In genomic region chr4:6562931-6563901, GRCh38 we compare ENCODE assay signal across 9 cellular contexts. TPM values are rescaled to one million over a fixed set of nuclear protein-coding genes. Genes with fewer than 3 reads are reported as not detected.
DNase-seq lines count a peak whose midpoint lies in the region; ATAC-seq and TF ChIP-seq lines count a peak whose summit lies in the region.
"Had no signal": no experiment of that assay in that cellular context is flagged by ENCODE, and none has a peak within 500 bp of the region (broad histone marks: within the 10 kb centered on the region; RNA-seq: fewer than 3 reads in every experiment).

No MANE protein-coding gene starts in this region.

- H3K27ac Mint-ChIP-seq in nephron = no peak overlapping the region

- peak overlapping the region in 2 of 3 experiments; percentile 32 to 41 for H3K4me3 Mint-ChIP-seq in nephron

- ATAC-seq in IMR-90 (ENCODE audit: low read depth) = peak; percentile 40
- no peak for ATAC-seq in GM21825 (IDR thresholded peaks at IDR 0.05; ENCODE audit: unreplicated experiment)
- no peak for ATAC-seq in GM18517 (IDR thresholded peaks at IDR 0.05; ENCODE audit: unreplicated experiment)

- no peak overlapping the region for H4K8ac ChIP-seq in IMR-90 (ENCODE audit: low read depth in 2 of 2, low read length in 2 of 2)

- POLR2A ChIA-PET in IMR-90 (lab: Charles Lee; ENCODE audit: unreplicated experiment) = no interaction called here

- no peak overlapping the region for H3K27ac ChIP-seq in IMR-90 (ENCODE audit: insufficient read depth, low read length)

- H4K20me1 ChIP-seq in IMR-90 (ENCODE audit: insufficient read depth, low read length) = no peaks in the 10 kb centered on the region; the same call in 1 of the 2 replicates

- no peak overlapping the region for H3K56ac ChIP-seq in IMR-90 (ENCODE audit: extremely low read depth, insufficient read depth, low read length)

- H2BK15ac ChIP-seq in IMR-90 (ENCODE audit: low read depth, low read length) = no peak overlapping the region

- H2AFZ ChIP-seq in IMR-90 (replicated peaks; ENCODE audit: low read length, poor library complexity) = peak overlapping the region; percentile 34

- H3K79me1 ChIP-seq in IMR-90 (ENCODE audit: low read depth in 1 of 2, low read length in 2 of 2) = no peaks in the 10 kb centered on the region

- peaks cover 3% of the 10 kb centered on the region; the same call in 1 of the 2 replicates for H3K4me1 ChIP-seq in IMR-90 (ENCODE audit: control insufficient read depth, insufficient read depth, low read length)

- no peak overlapping the region for H2AK9ac ChIP-seq in IMR-90 (replicated peaks; ENCODE audit: low read depth, low read length, poor library complexity)

- DNase-seq in AG20443 (ENCODE audit: low spot score) = peak; percentile 76
- DNase-seq in IMR-90 = no peak
- peak; percentile 42 for DNase-seq in epithelial cell of esophagus (ENCODE audit: low read depth)
- no peak for DNase-seq in cerebellar cortex (ENCODE audit: low spot score)
- DNase-seq in DMS153 treated with DMSO at 0.1 percent for 48 hours (lab: John Stamatoyannopoulos, UW; ENCODE audit: unreplicated experiment) = no peak
- DNase-seq: NCI-H1436 treated with DMSO at 0.1 percent for 48 hours had no signal

- H3K4me2 ChIP-seq in IMR-90 (ENCODE audit: low read depth, low read length) = no peak overlapping the region; the same call in 1 of the 2 replicates

- no peak overlapping the region for H2AK5ac ChIP-seq in IMR-90 (ENCODE audit: low read depth, low read length)

- H2BK5ac ChIP-seq in IMR-90 (ENCODE audit: low read depth, low read length, poor library complexity, severe bottlenecking) = no peak overlapping the region

- H3K14ac ChIP-seq in IMR-90 (replicated peaks; ENCODE audit: low read depth, low read length) = no peak overlapping the region

- no peak overlapping the region for H4K91ac ChIP-seq in IMR-90 (ENCODE audit: insufficient read depth, low read depth, low read length)

- WGBS in IMR-90 (ENCODE audit: extremely low coverage in 2 of 2, insufficient read length in 1 of 2), 2 experiments = 1% methylated on average over 60 of the region's 127 CpGs; no CpG with 5 or more reads in 1 of the 2 experiments

- TF ChIP-seq POLR2A in IMR-90 (IDR thresholded peaks at IDR 0.05; ENCODE audit: low read depth, low read length) = no peak

- BruUV-seq in IMR-90 (replicated peaks; lab: Mats Ljungman, UMichigan) = no TSS peak

- H3K9me3 ChIP-seq in IMR-90 (ENCODE audit: control insufficient read depth, insufficient read depth, low read length) = peaks cover 8% of the 10 kb centered on the region

- H3K9me3 Mint-ChIP-seq in nephron = no peaks in the 10 kb centered on the region

- CTCF ChIA-PET in IMR-90 (lab: Yijun Ruan, JAX) = interaction anchor here (1.1 kb wide), 1 partner anchor 17 kb away, joined by 3 read pairs; no protein-coding TSS in a partner anchor

- H2BK120ac ChIP-seq in IMR-90 (ENCODE audit: low read depth, low read length) = no peak overlapping the region

- no peak overlapping the region for H3K4ac ChIP-seq in IMR-90 (ENCODE audit: low read depth, low read length)

- no peaks in the 10 kb centered on the region for H3K9me1 ChIP-seq in IMR-90 (ENCODE audit: insufficient read depth, low read length)

- H3K36me3 Mint-ChIP-seq in nephron (ENCODE audit: low read depth) = no peaks in the 10 kb centered on the region

- in situ Hi-C loops in IMR-90 (cut with MboI; ENCODE audit: low sequenced_read_pairs) = no loop called here

- no peaks in the 10 kb centered on the region for H3K36me3 ChIP-seq in IMR-90 (ENCODE audit: control insufficient read depth, insufficient read depth, low read length)

- intact Hi-C loops in IMR-90 (cut with micrococcal nuclease) = no loop called here

- no peak for TF ChIP-seq RAD21 in IMR-90 (IDR thresholded peaks at IDR 0.05; ENCODE audit: low read length)

- H3K23ac ChIP-seq in IMR-90 (ENCODE audit: low read depth, low read length) = no peak overlapping the region

- H2BK20ac ChIP-seq in IMR-90 (ENCODE audit: low read depth, low read length) = no peak overlapping the region

- H3K4me3 ChIP-seq in IMR-90 (ENCODE audit: insufficient read depth, low read depth, low read length) = 0 out of 2 replicates have a peak overlapping the region, but pooled peaks have one; percentile 9
- peak overlapping the region; percentile 42 for H3K4me3 ChIP-seq in epithelial cell of esophagus (ENCODE audit: low read length)

- peaks cover 69% of the 10 kb centered on the region for H3K27me3 ChIP-seq in IMR-90 (ENCODE audit: control insufficient read depth, insufficient read depth, low read length)

- peaks cover 93% of the 10 kb centered on the region for H3K27me3 Mint-ChIP-seq in nephron (ENCODE audit: low read depth)

- H4K5ac ChIP-seq in IMR-90 (ENCODE audit: low read depth, low read length) = no peak overlapping the region

- H3K9ac ChIP-seq in IMR-90 (ENCODE audit: low read depth, low read length) = no peak overlapping the region

- no peak overlapping the region for H3K18ac ChIP-seq in IMR-90 (ENCODE audit: low read depth, low read length)

- no peak for TF ChIP-seq CTCF in IMR-90 (conservative IDR thresholded peaks at IDR 0.05; ENCODE audit: low read depth, low read length)
- no peak for TF ChIP-seq CTCF in epithelial cell of esophagus (IDR thresholded peaks at IDR 0.05; ENCODE audit: insufficient read depth, low read depth, low read length, missing control alignments)
- TF ChIP-seq CTCF in nephron (IDR thresholded peaks at IDR 0.05; ENCODE audit: unreplicated experiment in 3 of 3) = no peak

- no peaks in the 10 kb centered on the region for H3K4me1 Mint-ChIP-seq in nephron

- dilution Hi-C loops in IMR-90 (cut with HindIII; ENCODE audit: low sequenced_read_pairs, unreplicated experiment) = no loop called here

TF ChIP-seq in IMR-90, 13 proteins besides CTCF, POLR2A, EP300 and RAD21:
- TF ChIP-seq MAFK (IDR thresholded peaks at IDR 0.05; ENCODE audit: low read depth, low read length) = no peak
- TF ChIP-seq CHD1 (IDR thresholded peaks at IDR 0.05; ENCODE audit: low read depth, low read length) = no peak
- no peak for TF ChIP-seq FOS (IDR thresholded peaks at IDR 0.05; ENCODE audit: low read depth, low read length)
- no peak for TF ChIP-seq MXI1 (IDR thresholded peaks at IDR 0.05; ENCODE audit: borderline replicate concordance, low read depth, low read length)
- no peak for TF ChIP-seq RCOR1 (IDR thresholded peaks at IDR 0.05; ENCODE audit: insufficient replicate concordance, low read length)
- no peak for TF ChIP-seq NFE2L2 (IDR thresholded peaks at IDR 0.05; ENCODE audit: low read depth, low read length)
- TF ChIP-seq SMC3 (IDR thresholded peaks at IDR 0.05; ENCODE audit: low read depth, low read length) = no peak
- TF ChIP-seq BHLHE40 (IDR thresholded peaks at IDR 0.05; ENCODE audit: low read depth, low read length) = no peak
- no peak for TF ChIP-seq CEBPB (IDR thresholded peaks at IDR 0.05; ENCODE audit: low read depth, low read length)
- TF ChIP-seq, protein P1, sequence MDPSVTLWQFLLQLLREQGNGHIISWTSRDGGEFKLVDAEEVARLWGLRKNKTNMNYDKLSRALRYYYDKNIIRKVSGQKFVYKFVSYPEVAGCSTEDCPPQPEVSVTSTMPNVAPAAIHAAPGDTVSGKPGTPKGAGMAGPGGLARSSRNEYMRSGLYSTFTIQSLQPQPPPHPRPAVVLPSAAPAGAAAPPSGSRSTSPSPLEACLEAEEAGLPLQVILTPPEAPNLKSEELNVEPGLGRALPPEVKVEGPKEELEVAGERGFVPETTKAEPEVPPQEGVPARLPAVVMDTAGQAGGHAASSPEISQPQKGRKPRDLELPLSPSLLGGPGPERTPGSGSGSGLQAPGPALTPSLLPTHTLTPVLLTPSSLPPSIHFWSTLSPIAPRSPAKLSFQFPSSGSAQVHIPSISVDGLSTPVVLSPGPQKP (IDR thresholded peaks at IDR 0.05; ENCODE audit: borderline replicate concordance, low read depth, low read length) = no peak
- no peak for TF ChIP-seq MAZ (IDR thresholded peaks at IDR 0.05; ENCODE audit: borderline replicate concordance, low read depth, low read length)
- no peak for TF ChIP-seq USF2 (IDR thresholded peaks at IDR 0.05; ENCODE audit: low read depth, low read length)
- TF ChIP-seq RFX5 (IDR thresholded peaks at IDR 0.05; ENCODE audit: low read depth, low read length) = no peak

RNA-seq across cellular contexts. Expression of gene MAN2B2, which starts 11.8 kb away (rescaled TPM):
- total RNA-seq in IMR-90 (2012; rRNA removed) = 11.9 and 13.4 TPM in 2 replicates
- 33.8 and 34.1 TPM in 2 replicates for polyA plus RNA-seq in IMR-90 (2012; rRNA removed)
- polyA plus RNA-seq in IMR-90 (2012; cell fraction: cytosol; rRNA removed) = 28.6 and 52.3 TPM in 2 replicates
- 24.9 and 43.8 TPM in 2 replicates for polyA plus RNA-seq in IMR-90 (2012; cell fraction: nucleus; rRNA removed; ENCODE audit: low replicate concordance)

Comparison
In these comparisons a context has a peak if more than half of its experiments do, and no peak if none do; other contexts are left out.
1. DNase-seq: peak in AG20443 (single experiment) and epithelial cell of esophagus (single experiment); none in IMR-90 (single experiment), cerebellar cortex (single experiment) and DMS153 treated with DMSO at 0.1 percent for 48 hours (single experiment).